7 cellular contexts compared by ENCODE assay signal in genomic region chr15:65132841-65133549, GRCh38. TPM values are rescaled to one million over a fixed set of nuclear protein-coding genes. Genes with fewer than 3 reads are reported as not detected.
A peak's percentile ranks its signal among the peaks of the same experiment; 100 is the strongest.
DNase-seq lines count a peak whose midpoint lies in the region; ATAC-seq, FAIRE-seq and TF ChIP-seq lines count a peak whose summit lies in the region.

No MANE protein-coding gene starts in this region.

- ATAC-seq in naive thymus-derived CD8-positive, alpha-beta T cell, result peak; percentile 26 to 36
- peak; percentile 79 for ATAC-seq in upper lobe of left lung (ENCODE audit: low FRiP score in 2 of 2)

- H3K4me1 ChIP-seq in esophagus (ENCODE audit: control insufficient read depth in 2 of 2, insufficient read depth in 2 of 2, low read length in 1 of 2) (no peaks in the 10 kb centered on the region), upper lobe of left lung (peaks cover 19 to 32% (median 20%) of the 10 kb centered on the region in 4 donors)

- H3K9me3 ChIP-seq in esophagus (ENCODE audit: control insufficient read depth in 2 of 2, insufficient read depth in 1 of 2, low read depth in 1 of 2, low read length in 1 of 2), result no peaks in the 10 kb centered on the region
- peaks cover 0 to 4% (median 2%) of the 10 kb centered on the region in 4 donors for H3K9me3 ChIP-seq in upper lobe of left lung

- peak; percentile 66 for DNase-seq in GM12891 (ENCODE audit: insufficient read length, low spot score)
- DNase-seq in H7, result peak; percentile 87
- DNase-seq in Kasumi-1 (lab: John Stamatoyannopoulos, UW), result peak; percentile 21 to 37
- DNase-seq in activated CD8-positive, alpha-beta memory T cell treated with anti-CD3 and anti-CD28 coated beads for 24 hours, result peak; percentile 72
- DNase-seq in naive thymus-derived CD8-positive, alpha-beta T cell, result peak in 5 of 10 donors; percentile 7 to 28 (median 19)
- peak; percentile 37 to 93 for DNase-seq in upper lobe of left lung

- H3K9me3 Mint-ChIP-seq in naive thymus-derived CD8-positive, alpha-beta T cell, result peaks cover 0 to 8% (median 2%) of the 10 kb centered on the region in 9 donors

- TF ChIP-seq EP300 in upper lobe of left lung (IDR thresholded peaks at IDR 0.05), result no peak

- H3K27me3 ChIP-seq in H7 (ENCODE audit: control insufficient read depth, insufficient read depth, low read length) (no peaks in the 10 kb centered on the region), esophagus (ENCODE audit: control insufficient read depth in 1 of 2, insufficient read depth in 2 of 2, low read length in 2 of 2) (no peaks in the 10 kb centered on the region), upper lobe of left lung (no peaks in the 10 kb centered on the region)

- H3K27ac ChIP-seq in esophagus (ENCODE audit: low read depth in 2 of 2, low read length in 1 of 2) (peak overlapping the region; percentile 89), upper lobe of left lung (peak overlapping the region; percentile 83 to 93 (median 89))

- peak overlapping the region; percentile 67 for H3K4me3 ChIP-seq in H7 (ENCODE audit: insufficient read depth, low read depth, low read length)
- H3K4me3 ChIP-seq in esophagus (ENCODE audit: low read depth in 1 of 2, low read length in 2 of 2), result peak overlapping the region; percentile 80 to 82
- peak overlapping the region; percentile 89 to 95 (median 90) for H3K4me3 ChIP-seq in upper lobe of left lung

- H3K27ac Mint-ChIP-seq in naive thymus-derived CD8-positive, alpha-beta T cell, result peak overlapping the region in 9 of 10 donors; percentile 76 to 97 (median 88)

- peaks cover 16 to 47% (median 42%) of the 10 kb centered on the region in 4 donors for H3K4me1 Mint-ChIP-seq in naive thymus-derived CD8-positive, alpha-beta T cell

- TF ChIP-seq POLR2A in GM12891 (IDR thresholded peaks at IDR 0.05; ENCODE audit: low read depth, low read length) (no peak), upper lobe of left lung (IDR thresholded peaks at IDR 0.05) (peak in 1 of 4 donors; percentile 57)

- H3K36me3 Mint-ChIP-seq in naive thymus-derived CD8-positive, alpha-beta T cell, result peaks cover 2 to 24% (median 7%) of the 10 kb centered on the region in 3 donors

- peak; percentile 33 for FAIRE-seq in GM12891 (lab: Jason Lieb, UNC)

- peak in 2 of 6 experiments; percentile 17 to 45 for TF ChIP-seq CTCF in upper lobe of left lung (IDR thresholded peaks at IDR 0.05)

- H3K36me3 ChIP-seq in H7 (replicated peaks; ENCODE audit: control insufficient read depth, insufficient read depth, low read length) (peaks cover 11% of the 10 kb centered on the region), esophagus (ENCODE audit: control insufficient read depth in 2 of 2, insufficient read depth in 2 of 2, low read length in 1 of 2) (peaks cover 0 to 3% of the 10 kb centered on the region in 2 donors), upper lobe of left lung (peaks cover 2 to 21% (median 15%) of the 10 kb centered on the region in 4 donors)

- 0% methylated on average over 94 of the region's 94 CpGs for WGBS in esophagus, 2 donors
- WGBS in upper lobe of left lung, 2 donors, result 0% methylated on average over 24 to 45 of the region's 94 CpGs

- H3K4me3 Mint-ChIP-seq in naive thymus-derived CD8-positive, alpha-beta T cell, result peak overlapping the region; percentile 82 to 96 (median 86)

- peaks cover 0 to 2% (median 0%) of the 10 kb centered on the region in 5 donors for H3K27me3 Mint-ChIP-seq in naive thymus-derived CD8-positive, alpha-beta T cell

- POLR2A ChIA-PET in naive thymus-derived CD8-positive, alpha-beta T cell (lab: Charles Lee), result interaction anchor here (1.6 kb wide), 1 partner anchor 52 kb away, joined by 7 read pairs; the partner anchor contains the start of gene CLPX

TF ChIP-seq in GM12891, 5 proteins besides CTCF, POLR2A, EP300 and RAD21:
- TF ChIP-seq POU2F2 (IDR thresholded peaks at IDR 0.05; ENCODE audit: low read depth, low read length) (no peak), POLR2AphosphoS5 (IDR thresholded peaks at IDR 0.05; ENCODE audit: low read depth, low read length) (0 out of 2 replicates have a peak, but pooled peaks have one; percentile 20)
TF ChIP-seq in GM12891: peak in this region for 1.

RNA-seq across cellular contexts. Expression of gene PDCD7, which starts 0.6 kb away (rescaled TPM):
- 9.1 TPM for polyA plus RNA-seq in GM12891 (2012; ENCODE audit: low read depth, missing spikeins)
- total RNA-seq in H7 (2014; rRNA removed; shearing (Covaris generic)), result 15.5 and 16.1 TPM in 2 replicates
- 10 to 100 TPM; 11.9 to 17.8 TPM for polyA plus RNA-seq in esophagus
- total RNA-seq in naive thymus-derived CD8-positive, alpha-beta T cell, result 10 to 100 TPM; 37.0 to 44.1 TPM
- 10 to 100 TPM; 13.1 to 19.4 (median 15.8) TPM for polyA plus RNA-seq in naive thymus-derived CD8-positive, alpha-beta T cell
- total RNA-seq in upper lobe of left lung, result 10 to 100 TPM; 14.9 to 38.8 (median 20.0) TPM

RNA-seq across cellular contexts. Expression of gene UBAP1L, which starts 18.0 kb away (rescaled TPM):
- polyA plus RNA-seq in GM12891 (2012; ENCODE audit: low read depth, missing spikeins), result 1.2 TPM
- 0.14 and 1.6 TPM in 2 replicates for total RNA-seq in H7 (2014; rRNA removed; shearing (Covaris generic))
- 1 to 10 TPM in 1 of 2 donors, under 1 TPM in 1; 0.89 to 5.7 TPM for polyA plus RNA-seq in esophagus
- 10 to 100 TPM; 14.2 to 16.6 TPM for total RNA-seq in naive thymus-derived CD8-positive, alpha-beta T cell
- polyA plus RNA-seq in naive thymus-derived CD8-positive, alpha-beta T cell, result under 1 TPM in 1 of 3 donors, not detected in 2; 0.20 TPM
- total RNA-seq in upper lobe of left lung, result 10 to 100 TPM in 1 of 6 donors, 1 to 10 TPM in 5; 3.3 to 10.5 (median 4.8) TPM

RNA-seq across cellular contexts. Expression of gene CLPX, which starts 52.1 kb away (rescaled TPM):
- polyA plus RNA-seq in GM12891 (2012; ENCODE audit: low read depth, missing spikeins), result 24.9 TPM
- 34.2 and 58.3 TPM in 2 replicates for total RNA-seq in H7 (2014; rRNA removed; shearing (Covaris generic))
- polyA plus RNA-seq in esophagus, result 10 to 100 TPM; 17.9 to 23.4 TPM
- 10 to 100 TPM; 59.6 to 60.2 TPM for total RNA-seq in naive thymus-derived CD8-positive, alpha-beta T cell
- polyA plus RNA-seq in naive thymus-derived CD8-positive, alpha-beta T cell, result 10 to 100 TPM; 30.0 to 33.8 (median 31.3) TPM
- total RNA-seq in upper lobe of left lung, result 100 to 1,000 TPM in 1 of 6 donors, 10 to 100 TPM in 5; 39.3 to 105 (median 49.4) TPM

RNA-seq across cellular contexts. Expression of gene KBTBD13, which starts 56.4 kb away (rescaled TPM):
- polyA plus RNA-seq in GM12891 (2012; ENCODE audit: low read depth, missing spikeins), result 0.22 TPM
- 0.17 TPM in 1 of 2 replicates, not detected in the other for total RNA-seq in H7 (2014; rRNA removed; shearing (Covaris generic))
- polyA plus RNA-seq in esophagus, result not detected
- total RNA-seq in naive thymus-derived CD8-positive, alpha-beta T cell, result not detected
- not detected for polyA plus RNA-seq in naive thymus-derived CD8-positive, alpha-beta T cell
- not detected for total RNA-seq in upper lobe of left lung
